ENCODE assay signal across 1 cellular context in the genomic region with DNA sequence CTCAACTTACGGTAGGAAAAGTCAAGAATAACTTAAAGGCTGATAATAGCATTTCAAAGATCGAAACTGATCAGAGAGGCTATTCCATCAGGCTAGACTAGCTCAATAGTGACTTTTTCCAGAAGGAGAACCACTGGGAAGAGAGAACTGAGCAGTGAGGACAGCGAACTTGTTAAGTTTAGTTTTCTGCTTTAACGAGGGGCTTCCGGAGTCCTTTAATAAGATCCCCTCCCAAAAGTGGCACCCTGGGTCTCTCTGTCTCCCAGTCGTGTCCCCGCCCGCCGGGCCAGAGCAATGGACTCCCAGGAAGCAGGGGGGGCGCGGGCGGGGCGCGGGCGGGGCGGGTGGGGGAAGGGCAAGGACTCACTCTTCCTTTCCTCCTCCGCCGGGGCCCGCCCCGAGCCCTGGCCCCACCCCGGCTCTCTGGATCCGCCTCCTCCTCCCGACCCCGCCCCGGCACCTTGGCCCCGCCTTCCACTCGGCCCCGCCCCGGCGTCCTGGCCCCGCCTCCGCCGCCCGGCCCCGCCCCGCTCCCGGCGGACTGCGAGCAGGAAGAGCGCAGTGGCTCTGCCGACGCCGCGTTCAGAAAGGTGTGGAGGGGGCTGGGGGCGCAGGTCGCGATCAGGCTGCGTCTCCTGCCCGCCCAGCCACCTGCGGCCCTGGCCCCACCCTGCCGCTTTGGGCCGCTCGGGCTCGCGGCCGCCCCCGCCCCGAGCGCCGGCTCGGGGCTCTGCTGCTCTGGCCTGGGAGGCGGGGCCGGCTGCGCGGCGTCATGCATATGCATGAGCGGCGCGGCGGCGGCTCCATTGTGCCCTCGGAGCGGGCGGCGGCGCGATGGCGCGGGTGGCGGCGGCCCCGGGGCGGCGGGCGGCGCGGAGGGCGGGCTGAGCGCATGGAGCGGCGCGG.
A peak's percentile ranks its signal among the peaks of the same experiment; 100 is the strongest.
TF ChIP-seq lines count a peak whose summit lies in the region.

Gene ZMIZ2, plus strand, starts transcription at position 806 of the 906 bp plus-strand sequence. CDS start 7,403 bp downstream, outside the sequence.

TF ChIP-seq in K562, 482 proteins besides CTCF, POLR2A, EP300 and RAD21 (continued from another document):
- TF ChIP-seq, protein P1, sequence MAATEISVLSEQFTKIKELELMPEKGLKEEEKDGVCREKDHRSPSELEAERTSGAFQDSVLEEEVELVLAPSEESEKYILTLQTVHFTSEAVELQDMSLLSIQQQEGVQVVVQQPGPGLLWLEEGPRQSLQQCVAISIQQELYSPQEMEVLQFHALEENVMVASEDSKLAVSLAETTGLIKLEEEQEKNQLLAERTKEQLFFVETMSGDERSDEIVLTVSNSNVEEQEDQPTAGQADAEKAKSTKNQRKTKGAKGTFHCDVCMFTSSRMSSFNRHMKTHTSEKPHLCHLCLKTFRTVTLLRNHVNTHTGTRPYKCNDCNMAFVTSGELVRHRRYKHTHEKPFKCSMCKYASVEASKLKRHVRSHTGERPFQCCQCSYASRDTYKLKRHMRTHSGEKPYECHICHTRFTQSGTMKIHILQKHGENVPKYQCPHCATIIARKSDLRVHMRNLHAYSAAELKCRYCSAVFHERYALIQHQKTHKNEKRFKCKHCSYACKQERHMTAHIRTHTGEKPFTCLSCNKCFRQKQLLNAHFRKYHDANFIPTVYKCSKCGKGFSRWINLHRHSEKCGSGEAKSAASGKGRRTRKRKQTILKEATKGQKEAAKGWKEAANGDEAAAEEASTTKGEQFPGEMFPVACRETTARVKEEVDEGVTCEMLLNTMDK (IDR thresholded peaks at IDR 0.05; ENCODE audit: borderline replicate concordance, insufficient read depth, low read depth, low read length, poor library complexity, severe bottlenecking), result no peak
- no peak for TF ChIP-seq ZNF121 (CRISPR knock-in tag; conservative IDR thresholded peaks at IDR 0.05)
- TF ChIP-seq, protein P2, sequence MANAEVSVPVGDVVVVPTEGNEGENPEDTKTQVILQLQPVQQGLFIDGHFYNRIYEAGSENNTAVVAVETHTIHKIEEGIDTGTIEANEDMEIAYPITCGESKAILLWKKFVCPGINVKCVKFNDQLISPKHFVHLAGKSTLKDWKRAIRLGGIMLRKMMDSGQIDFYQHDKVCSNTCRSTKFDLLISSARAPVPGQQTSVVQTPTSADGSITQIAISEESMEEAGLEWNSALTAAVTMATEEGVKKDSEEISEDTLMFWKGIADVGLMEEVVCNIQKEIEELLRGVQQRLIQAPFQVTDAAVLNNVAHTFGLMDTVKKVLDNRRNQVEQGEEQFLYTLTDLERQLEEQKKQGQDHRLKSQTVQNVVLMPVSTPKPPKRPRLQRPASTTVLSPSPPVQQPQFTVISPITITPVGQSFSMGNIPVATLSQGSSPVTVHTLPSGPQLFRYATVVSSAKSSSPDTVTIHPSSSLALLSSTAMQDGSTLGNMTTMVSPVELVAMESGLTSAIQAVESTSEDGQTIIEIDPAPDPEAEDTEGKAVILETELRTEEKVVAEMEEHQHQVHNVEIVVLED (CRISPR knock-in tag; IDR thresholded peaks at IDR 0.05), result peak; percentile 91
- peak; percentile 28; the same call in 1 of the 2 replicates for TF ChIP-seq ZBTB40 (IDR thresholded peaks at IDR 0.05)
- TF ChIP-seq ZBTB40 (CRISPR knock-in tag; IDR thresholded peaks at IDR 0.05), result no peak
- TF ChIP-seq KAT8 (IDR thresholded peaks at IDR 0.05; ENCODE audit: low read depth), result no peak
- peak; percentile 78 for TF ChIP-seq CCNT2 (IDR thresholded peaks at IDR 0.05; ENCODE audit: borderline replicate concordance, extremely low read depth, insufficient read length, low read depth, low read length)
- peak; percentile 61 for TF ChIP-seq HCFC1 (IDR thresholded peaks at IDR 0.05; ENCODE audit: low read depth, low read length)
- peak; percentile 66 for TF ChIP-seq ELF1 (tag; IDR thresholded peaks at IDR 0.05)
- peak; percentile 84 for TF ChIP-seq L3MBTL2 (IDR thresholded peaks at IDR 0.05)
- no peak for TF ChIP-seq CBX5 (IDR thresholded peaks at IDR 0.05; ENCODE audit: borderline replicate concordance, low read depth)
- TF ChIP-seq PHF8 (IDR thresholded peaks at IDR 0.05; ENCODE audit: borderline replicate concordance, low read length), result peak; percentile 86
- TF ChIP-seq MAZ (CRISPR knock-in tag; conservative IDR thresholded peaks at IDR 0.05 in 1 of 2, IDR thresholded peaks at IDR 0.05 in 1 of 2), result peak; percentile 84 to 98
- no peak for TF ChIP-seq HNRNPLL (IDR thresholded peaks at IDR 0.05; ENCODE audit: low read depth, low read length, poor library complexity, severe bottlenecking)
- TF ChIP-seq, protein P3, sequence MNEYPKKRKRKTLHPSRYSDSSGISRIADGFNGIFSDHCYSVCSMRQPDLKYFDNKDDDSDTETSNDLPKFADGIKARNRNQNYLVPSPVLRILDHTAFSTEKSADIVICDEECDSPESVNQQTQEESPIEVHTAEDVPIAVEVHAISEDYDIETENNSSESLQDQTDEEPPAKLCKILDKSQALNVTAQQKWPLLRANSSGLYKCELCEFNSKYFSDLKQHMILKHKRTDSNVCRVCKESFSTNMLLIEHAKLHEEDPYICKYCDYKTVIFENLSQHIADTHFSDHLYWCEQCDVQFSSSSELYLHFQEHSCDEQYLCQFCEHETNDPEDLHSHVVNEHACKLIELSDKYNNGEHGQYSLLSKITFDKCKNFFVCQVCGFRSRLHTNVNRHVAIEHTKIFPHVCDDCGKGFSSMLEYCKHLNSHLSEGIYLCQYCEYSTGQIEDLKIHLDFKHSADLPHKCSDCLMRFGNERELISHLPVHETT (CRISPR knock-in tag; conservative IDR thresholded peaks at IDR 0.05 in 1 of 2, IDR thresholded peaks at IDR 0.05 in 1 of 2), result peak in 1 of 2 experiments; percentile 71; a peak in 2 of 4 replicates
- peak; percentile 56 for TF ChIP-seq KDM5B (IDR thresholded peaks at IDR 0.05; ENCODE audit: insufficient replicate concordance, low read depth, low read length)
- peak; percentile 71 for TF ChIP-seq SIN3B (IDR thresholded peaks at IDR 0.05; ENCODE audit: low read depth)
TF ChIP-seq in K562: peak in this region for 57.
